ENCODE assay signal across 14 cellular contexts in the genomic region with DNA sequence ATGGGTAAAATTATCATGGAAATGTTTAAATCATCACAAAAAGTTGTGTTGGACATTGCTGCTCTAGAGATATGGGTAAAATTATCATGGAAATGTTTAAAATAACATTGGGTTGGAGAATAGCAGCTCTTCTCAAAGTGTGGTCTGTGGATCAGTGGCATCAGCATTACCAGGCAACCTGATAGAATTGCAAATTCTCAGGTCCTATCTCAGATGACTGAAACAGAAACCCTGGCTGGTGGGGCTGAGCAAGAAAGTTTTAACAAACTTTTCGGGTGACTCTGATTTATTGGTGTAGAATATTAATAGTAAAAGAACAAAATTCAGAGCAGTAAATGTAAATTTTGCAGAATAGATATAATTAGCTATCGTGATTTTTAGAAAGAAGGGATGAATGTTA.
DNase-seq lines count a peak whose midpoint lies in the region; ATAC-seq and TF ChIP-seq lines count a peak whose summit lies in the region.
"Had no signal": no experiment of that assay in that cellular context is flagged by ENCODE, and none has a peak within 500 bp of the region (broad histone marks: within the 10 kb centered on the region; RNA-seq: fewer than 3 reads in every experiment).

No MANE protein-coding gene starts in this region.

- H4K20me1 ChIP-seq in MM.1S (ENCODE audit: insufficient read depth, low read length), result no peaks in the 10 kb centered on the region

- no peaks in the 10 kb centered on the region for H3K9me2 ChIP-seq in MM.1S (replicated peaks; ENCODE audit: insufficient read depth, low read length)

- peaks cover 6% of the 10 kb centered on the region; the same call in 1 of the 2 replicates for H3K36me3 ChIP-seq in MM.1S (replicated peaks; ENCODE audit: insufficient read depth, low read length)

- H3K4me1 ChIP-seq in MM.1S (ENCODE audit: low read length), result peaks cover 57% of the 10 kb centered on the region

- peak overlapping the region; percentile 66; the same call in 1 of the 2 replicates for H3K27ac ChIP-seq in MM.1S (ENCODE audit: low read length)
- H3K27ac ChIP-seq: tibial nerve had no signal

- DNase-seq in MM.1S, result peak; percentile 63
- no peak for DNase-seq in NAMALWA (ENCODE audit: low spot score)
- no peak for DNase-seq in stimulated activated CD4-positive, alpha-beta T cell treated with anti-CD3 and anti-CD28 coated beads, Interleukin-4, amount 100 ng/mL, for 1 hour
- DNase-seq in T-helper 9 cell, result no peak
- no peak for DNase-seq in NCI-H2227 (lab: John Stamatoyannopoulos, UW; ENCODE audit: unreplicated experiment)
- DNase-seq: CD4-positive, alpha-beta memory T cell; erythroblast; NCI-H1092; NCI-H510A treated with DMSO at 0.1 percent for 48 hours; T1000 had no signal

- peaks cover 22% of the 10 kb centered on the region for H3F3A ChIP-seq in MM.1S (ENCODE audit: insufficient read depth, low read length)

- H3K9ac ChIP-seq in MM.1S (ENCODE audit: low read length), result peak overlapping the region; percentile 20; the same call in 1 of the 2 replicates

- ATAC-seq in GM18870 (IDR thresholded peaks at IDR 0.05; ENCODE audit: unreplicated experiment) (peak; percentile 48), GM21515 (IDR thresholded peaks at IDR 0.05; ENCODE audit: unreplicated experiment) (peak; percentile 63), HG02981 (IDR thresholded peaks at IDR 0.05; ENCODE audit: unreplicated experiment) (peak; percentile 68)

- no peak overlapping the region for H2AFZ ChIP-seq in MM.1S (ENCODE audit: low read length)

- no peaks in the 10 kb centered on the region for H3K27me3 ChIP-seq in MM.1S (replicated peaks; ENCODE audit: insufficient read depth, low read length)
- H3K27me3 ChIP-seq: tibial nerve had no signal

- no peak for TF ChIP-seq CTCF in MM.1S (IDR thresholded peaks at IDR 0.05; ENCODE audit: low read length)

- peaks cover 84% of the 10 kb centered on the region for H3K79me2 ChIP-seq in MM.1S (ENCODE audit: low read length)

- peak overlapping the region; percentile 27; the same call in 1 of the 2 replicates for H3K4me3 ChIP-seq in MM.1S (ENCODE audit: low read length)
- H3K4me3 ChIP-seq: tibial nerve had no signal

- peak overlapping the region; percentile 55 for H3K4me2 ChIP-seq in MM.1S (ENCODE audit: low read depth, low read length)

- no peaks in the 10 kb centered on the region for H3K9me3 ChIP-seq in MM.1S (replicated peaks; ENCODE audit: insufficient read depth, low read length)
- H3K9me3 ChIP-seq: tibial nerve had no signal
